Comparison of ENCODE assay signal across 14 cellular contexts in the genomic region with DNA sequence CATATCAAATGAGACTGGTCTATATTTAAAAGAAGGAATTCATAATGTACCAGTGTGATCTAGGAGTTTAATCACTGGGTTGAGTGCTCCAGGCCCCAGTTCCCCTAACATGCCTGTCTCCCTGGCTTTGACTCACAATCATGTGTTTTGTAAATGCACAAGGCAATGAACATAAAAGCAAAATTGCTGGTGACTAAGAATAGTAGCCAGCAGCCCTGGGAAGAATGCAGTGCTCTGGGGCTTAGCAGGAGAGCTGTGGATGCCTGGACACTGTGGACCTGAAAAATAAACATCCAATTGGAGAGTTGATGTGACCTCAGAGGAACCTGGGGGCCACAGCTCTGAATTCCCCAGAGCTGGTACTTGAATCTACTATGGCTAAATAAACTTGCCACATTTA. TPM values are rescaled to one million over a fixed set of nuclear protein-coding genes. Genes with fewer than 3 reads are reported as not detected.
DNase-seq lines count a peak whose midpoint lies in the region.
"Had no signal": no experiment of that assay in that cellular context is flagged by ENCODE, and none has a peak within 500 bp of the region (broad histone marks: within the 10 kb centered on the region; RNA-seq: fewer than 3 reads in every experiment).

No MANE protein-coding gene starts in this region.

- H3K36me3 ChIP-seq in mesenchymal stem cell (ENCODE audit: control insufficient read depth in 1 of 2, insufficient read depth in 2 of 2, low read depth in 1 of 2, low read length in 2 of 2): no peaks in the 10 kb centered on the region

- H2BK120ac ChIP-seq in mesenchymal stem cell (ENCODE audit: low read depth, low read length): no peak overlapping the region

- no peak overlapping the region for H3K14ac ChIP-seq in mesenchymal stem cell (ENCODE audit: low read length in 2 of 2)

- no peak overlapping the region for H2BK15ac ChIP-seq in mesenchymal stem cell (ENCODE audit: low read depth, poor library complexity, severe bottlenecking)

- no peaks in the 10 kb centered on the region for H3K9me3 ChIP-seq in mesenchymal stem cell (ENCODE audit: control insufficient read depth, low read length)

- no peak overlapping the region for H3K4me2 ChIP-seq in mesenchymal stem cell (ENCODE audit: low read length, poor library complexity, severe bottlenecking)

- peak; percentile 20 for DNase-seq in ELR (ENCODE audit: low read depth)
- peak; percentile 17 for DNase-seq in NCI-H69 (lab: John Stamatoyannopoulos, UW)
- DNase-seq in fibroblast of gingiva (ENCODE audit: low read depth): peak; percentile 14
- peak; percentile 45 for DNase-seq in mesenchymal stem cell
- no peak for DNase-seq in AML-193 (lab: John Stamatoyannopoulos, UW)
- no peak for DNase-seq in activated T-cell treated with anti-CD3 and anti-CD28 coated beads, Interleukin-2, amount 50 U/mL, for 1 hour
- DNase-seq in NCI-H2081 treated with DMSO at 0.1 percent for 48 hours (lab: John Stamatoyannopoulos, UW): no peak
- no peak for DNase-seq in glomerular visceral epithelial cell (ENCODE audit: extremely low spot score)
- DNase-seq: activated CD8-positive, alpha-beta memory T cell treated with anti-CD3 and anti-CD28 coated beads for 24 hours; CD4-positive, alpha-beta memory T cell; NCI-H1436; NCI-H82; SHP77 treated with DMSO at 0.1 percent for 48 hours; substantia nigra had no signal

- H3K4me3 ChIP-seq in mesenchymal stem cell (ENCODE audit: insufficient read depth in 1 of 2, low read depth in 1 of 2, low read length in 2 of 2): no peak overlapping the region

- peak overlapping the region; percentile 77 for H3K9ac ChIP-seq in mesenchymal stem cell (ENCODE audit: low read length)

- H3K23ac ChIP-seq in mesenchymal stem cell (ENCODE audit: low read length in 2 of 2): no peak overlapping the region

- H3K4ac ChIP-seq in mesenchymal stem cell (ENCODE audit: low read depth in 1 of 2, low read length in 2 of 2): no peak overlapping the region

- no peak overlapping the region for H2BK5ac ChIP-seq in mesenchymal stem cell (ENCODE audit: low read depth, low read length, poor library complexity, severe bottlenecking)

- no peak overlapping the region for H3K27ac ChIP-seq in mesenchymal stem cell (ENCODE audit: low read length, poor library complexity, severe bottlenecking)

- no peaks in the 10 kb centered on the region for H3K4me1 ChIP-seq in mesenchymal stem cell (ENCODE audit: control insufficient read depth, insufficient read depth, low read depth, low read length)

- H4K8ac ChIP-seq in mesenchymal stem cell (ENCODE audit: low read length): no peak overlapping the region

- no peaks in the 10 kb centered on the region for H3K79me1 ChIP-seq in mesenchymal stem cell (replicated peaks; ENCODE audit: low read length, poor library complexity, severe bottlenecking)

- no peak overlapping the region for H2BK12ac ChIP-seq in mesenchymal stem cell (ENCODE audit: low read length in 2 of 2)

- no peak overlapping the region for H4K91ac ChIP-seq in mesenchymal stem cell (ENCODE audit: low read length)

- no peak overlapping the region for H2AFZ ChIP-seq in mesenchymal stem cell (ENCODE audit: low read depth, low read length)

- no peaks in the 10 kb centered on the region for H3K27me3 ChIP-seq in mesenchymal stem cell (ENCODE audit: control insufficient read depth in 1 of 2, insufficient read depth in 1 of 2, low read length in 2 of 2)

- no peak overlapping the region for H2AK5ac ChIP-seq in mesenchymal stem cell (ENCODE audit: low read length, severe bottlenecking)

- no peak overlapping the region for H3K18ac ChIP-seq in mesenchymal stem cell (ENCODE audit: low read depth in 1 of 2, low read length in 2 of 2)

RNA-seq across cellular contexts. Expression of a gene that starts 50.3 kb away (rescaled TPM):
- polyA plus RNA-seq in mesenchymal stem cell (2013, experiment 1 of 2): not detected
- polyA plus RNA-seq in mesenchymal stem cell (2013, experiment 2 of 2): not detected
- polyA plus RNA-seq: CD4-positive, alpha-beta memory T cell had no signal

Comparison
In these comparisons a context has a peak if more than half of its experiments do, and no peak if none do; other contexts are left out.
1. DNase-seq: peak in ELR (single experiment), NCI-H69 (single experiment), fibroblast of gingiva (single experiment) and mesenchymal stem cell (single experiment); none in AML-193 (0 of 2), activated T-cell treated with anti-CD3 and anti-CD28 coated beads, Interleukin-2, amount 50 U/mL, for 1 hour (single experiment), NCI-H2081 treated with DMSO at 0.1 percent for 48 hours (single experiment) and glomerular visceral epithelial cell (single experiment).